In the genomic region with DNA sequence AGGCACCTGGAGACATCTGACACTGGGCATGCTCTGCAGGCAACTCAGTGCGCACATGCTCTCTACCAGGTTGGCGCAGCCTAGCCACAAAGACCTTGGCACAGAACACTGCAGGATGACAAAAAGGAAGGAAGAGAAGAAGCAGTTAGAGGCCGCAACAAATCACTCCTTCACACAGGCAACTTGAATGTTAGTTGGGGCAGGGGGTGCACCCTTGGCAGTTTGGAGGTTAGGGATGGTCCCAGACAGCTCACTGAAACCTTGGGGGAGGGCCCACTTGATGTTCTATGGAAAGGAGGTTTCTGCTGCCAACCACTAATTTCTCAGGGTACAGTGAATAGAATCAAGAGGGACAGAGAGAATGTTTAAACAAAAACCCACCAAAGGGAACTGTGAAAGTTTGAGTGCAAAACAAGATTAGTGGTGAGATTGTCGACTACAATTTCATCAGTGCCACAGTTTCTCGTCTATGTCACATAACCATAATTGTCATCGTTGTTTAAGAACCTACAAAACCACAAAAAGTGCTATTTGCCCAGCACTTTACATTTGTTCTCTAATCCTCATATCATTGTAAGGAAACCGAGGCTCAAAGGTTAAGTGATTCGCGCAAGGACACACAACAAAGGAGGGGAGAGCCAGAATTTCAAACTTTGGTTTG, we compare ENCODE assay signal across 9 cellular contexts. TPM values are rescaled to one million over a fixed set of nuclear protein-coding genes. Genes with fewer than 3 reads are reported as not detected.
DNase-seq lines count a peak whose midpoint lies in the region; ATAC-seq lines count a peak whose summit lies in the region.
"Had no signal": no experiment of that assay in that cellular context is flagged by ENCODE, and none has a peak within 500 bp of the region (broad histone marks: within the 10 kb centered on the region; RNA-seq: fewer than 3 reads in every experiment).

No MANE protein-coding gene starts in this region.

- peak overlapping the region; percentile 62 to 93 (median 89) for H3K27ac Mint-ChIP-seq in immature natural killer cell

- H4K20me1 ChIP-seq in GM23248 (ENCODE audit: insufficient read depth) = peaks cover 20% of the 10 kb centered on the region

- peak overlapping the region; percentile 44 to 77 (median 66) for H3K4me3 Mint-ChIP-seq in immature natural killer cell

- peak; percentile 60 for DNase-seq in activated T-cell treated with anti-CD3 and anti-CD28 coated beads for 24 hours (ENCODE audit: low read depth)
- DNase-seq in activated T-cell treated with anti-CD3 and anti-CD28 coated beads for 4 hours = no peak
- DNase-seq in activated CD4-positive, CD25-positive, alpha-beta regulatory T cell treated with anti-CD3 and anti-CD28 coated beads, Interleukin-2, amount 50 U/mL, for 72 hours = peak; percentile 52
- DNase-seq in immature natural killer cell = peak; percentile 54 to 73 (median 70)
- DNase-seq in NCI-H2171 treated with DMSO at 0.1 percent for 48 hours (lab: John Stamatoyannopoulos, UW) = no peak
- DNase-seq in GM23248 = no peak
- DNase-seq: NCI-H1417 treated with DMSO at 0.1 percent for 48 hours had no signal

- no peaks in the 10 kb centered on the region for H3K9me3 Mint-ChIP-seq in immature natural killer cell

- H3K27ac ChIP-seq in thymus (ENCODE audit: low read depth) = peak overlapping the region; percentile 68
- H3K27ac ChIP-seq in GM23248 = no peak overlapping the region

- H3K9me3 ChIP-seq in thymus (ENCODE audit: control insufficient read depth) = no peaks in the 10 kb centered on the region
- no peaks in the 10 kb centered on the region for H3K9me3 ChIP-seq in GM23248 (ENCODE audit: low read depth)

- H3K4me1 Mint-ChIP-seq in immature natural killer cell = peaks cover 61 to 88% of the 10 kb centered on the region in 2 donors

- no peaks in the 10 kb centered on the region for H3K36me3 Mint-ChIP-seq in immature natural killer cell

- ATAC-seq in HG03521 (IDR thresholded peaks at IDR 0.05; ENCODE audit: unreplicated experiment) = no peak

- H3K4me1 ChIP-seq in thymus (ENCODE audit: control insufficient read depth, insufficient read depth, low read length) (peaks cover 7% of the 10 kb centered on the region), GM23248 (ENCODE audit: insufficient read depth) (peaks cover 53% of the 10 kb centered on the region)

- H2AFZ ChIP-seq in GM23248 = no peak overlapping the region

- no peak overlapping the region for H3K9ac ChIP-seq in GM23248

- H3K79me2 ChIP-seq in GM23248 (ENCODE audit: insufficient read depth) = peaks cover 97% of the 10 kb centered on the region

- WGBS in thymus = 25% methylated on average over 9 of the region's 9 CpGs
- 96 to 99% methylated on average over 9 of the region's 9 CpGs for WGBS in GM23248 (ENCODE audit: low coverage in 1 of 2, low lambda C conversion rate in 2 of 2, missing lambda C conversion rate in 2 of 2), 2 experiments

- H3K27me3 ChIP-seq in thymus (ENCODE audit: control insufficient read depth, insufficient read depth) = no peaks in the 10 kb centered on the region
- H3K27me3 ChIP-seq in GM23248 (replicated peaks; ENCODE audit: insufficient read depth) = no peaks in the 10 kb centered on the region

- no peaks in the 10 kb centered on the region for H3K9me2 ChIP-seq in GM23248 (ENCODE audit: insufficient read depth)

- no peak overlapping the region for H3K4me2 ChIP-seq in GM23248 (ENCODE audit: unreplicated experiment)

- in situ Hi-C loops in GM23248 (cut with MboI) = no loop called here

- no peak overlapping the region for H3K4me3 ChIP-seq in thymus (ENCODE audit: low read length)
- no peak overlapping the region for H3K4me3 ChIP-seq in GM23248

- peaks cover 0 to 2% (median 0%) of the 10 kb centered on the region in 3 donors for H3K27me3 Mint-ChIP-seq in immature natural killer cell (ENCODE audit: low read depth in 3 of 3)

- peaks cover 38% of the 10 kb centered on the region for H3F3A ChIP-seq in GM23248 (ENCODE audit: insufficient read depth)

- H3K36me3 ChIP-seq in thymus (ENCODE audit: control insufficient read depth, insufficient read depth) = no peaks in the 10 kb centered on the region
- H3K36me3 ChIP-seq in GM23248 (ENCODE audit: low read depth) = no peaks in the 10 kb centered on the region

RNA-seq across cellular contexts. Expression of a gene that starts 48.7 kb away (rescaled TPM):
- polyA plus RNA-seq in immature natural killer cell (10 to 100 TPM; 13.6 to 29.1 (median 17.8) TPM), thymus (12.5 TPM), GM23248 (2016; fragmentation: Nextera tagmentation; extraction: Ambion mirVana) (28.9 and 30.6 TPM in 2 replicates)
- 78.0 TPM in 2 replicates for total RNA-seq in GM23248 (2014; rRNA removed; shearing (Covaris generic))

Comparison
In these comparisons a context has a peak if more than half of its experiments do, and no peak if none do; other contexts are left out.
1. DNase-seq: peak in activated T-cell treated with anti-CD3 and anti-CD28 coated beads for 24 hours (single experiment), activated CD4-positive, CD25-positive, alpha-beta regulatory T cell treated with anti-CD3 and anti-CD28 coated beads, Interleukin-2, amount 50 U/mL, for 72 hours (single experiment) and immature natural killer cell (3 of 3); none in activated T-cell treated with anti-CD3 and anti-CD28 coated beads for 4 hours (single experiment), NCI-H2171 treated with DMSO at 0.1 percent for 48 hours (single experiment) and GM23248 (single experiment).